ENCODE assay signal across 13 cellular contexts in genomic region chr10:88949912-88950664, GRCh38. TPM values are rescaled to one million over a fixed set of nuclear protein-coding genes. Genes with fewer than 3 reads are reported as not detected.
DNase-seq lines count a peak whose midpoint lies in the region; TF ChIP-seq lines count a peak whose summit lies in the region.
"Had no signal": no experiment of that assay in that cellular context is flagged by ENCODE, and none has a peak within 500 bp of the region (broad histone marks: within the 10 kb centered on the region; RNA-seq: fewer than 3 reads in every experiment).

No MANE protein-coding gene starts in this region.

- DNase-seq in A673 (ENCODE audit: low spot score): peak; percentile 24
- DNase-seq in NB4 (ENCODE audit: low read depth): peak; percentile 36
- no peak for DNase-seq in ovary
- DNase-seq in activated CD4-positive, alpha-beta memory T cell treated with anti-CD3 and anti-CD28 coated beads, Interleukin-2, amount 10 ng/mL, durations not matched to agents 7 days and 5 days: no peak
- no peak for DNase-seq in OCI-LY7 (ENCODE audit: low spot score)
- no peak for DNase-seq in NCI-H446 treated with DMSO at 0.1 percent for 48 hours (lab: John Stamatoyannopoulos, UW)
- DNase-seq in Caco-2: no peak
- DNase-seq: effector memory CD8-positive, alpha-beta T cell; substantia nigra; T-helper 9 cell had no signal

- CTCF ChIA-PET in A673 (lab: Charles Lee) (no interaction called here), OCI-LY7 (lab: Charles Lee; ENCODE audit: unreplicated experiment) (no interaction called here), Caco-2 (lab: Charles Lee) (no interaction called here)
- CTCF ChIA-PET in activated CD4-positive, alpha-beta memory T cell treated with anti-CD3 and anti-CD28 coated beads, Interleukin-2, amount 10 ng/mL, durations not matched to agents 7 days and 5 days (lab: Charles Lee): interaction anchor here (0.8 to 1.1 kb wide), 2 partner anchors 15 to 267 kb away, joined by 3 to 4 read pairs; no protein-coding TSS in a partner anchor

- H3K27me3 Mint-ChIP-seq in activated CD4-positive, alpha-beta memory T cell treated with anti-CD3 and anti-CD28 coated beads, Interleukin-2, amount 10 ng/mL, durations not matched to agents 7 days and 5 days: no peaks in the 10 kb centered on the region
- H3K27me3 Mint-ChIP-seq in Caco-2 (ENCODE audit: insufficient read depth, unreplicated experiment): peaks cover 12% of the 10 kb centered on the region
- H3K27me3 Mint-ChIP-seq: B cell; effector memory CD8-positive, alpha-beta T cell had no signal

- no peak overlapping the region for H3K27ac Mint-ChIP-seq in activated CD4-positive, alpha-beta memory T cell treated with anti-CD3 and anti-CD28 coated beads, Interleukin-2, amount 10 ng/mL, durations not matched to agents 7 days and 5 days
- H3K27ac Mint-ChIP-seq in Caco-2 (ENCODE audit: unreplicated experiment): no peak overlapping the region
- H3K27ac Mint-ChIP-seq: activated naive CD4-positive, alpha-beta T cell treated with anti-CD3 and anti-CD28 coated beads, Interleukin-2, amount 50 U/mL, for 72 hours; B cell had no signal

- H3K27ac ChIP-seq in A673 (ENCODE audit: low read depth, low read length, poor library complexity, severe bottlenecking): peak overlapping the region; percentile 99
- peak overlapping the region; percentile 15 to 71 for H3K27ac ChIP-seq in esophagus (ENCODE audit: low read depth in 2 of 2, low read length in 1 of 2)
- H3K27ac ChIP-seq in ovary: peak overlapping the region; percentile 1 to 70
- H3K27ac ChIP-seq in OCI-LY7 (ENCODE audit: low read depth, low read length, poor library complexity, severe bottlenecking): no peak overlapping the region

- no peaks in the 10 kb centered on the region for H4K20me1 ChIP-seq in OCI-LY7 (ENCODE audit: insufficient read depth, low read length)

- intact Hi-C loops in A673 (cut with micrococcal nuclease; ENCODE audit: unreplicated experiment): no loop called here
- intact Hi-C loops in ovary (cut with DNase I): no loop called here
- intact Hi-C loops in OCI-LY7 (cut with micrococcal nuclease; ENCODE audit: unreplicated experiment): loop anchor here (10.0 kb wide), 1 partner anchor 625 kb away; no protein-coding TSS in a partner anchor
- intact Hi-C loops in Caco-2 (cut with micrococcal nuclease; ENCODE audit: unreplicated experiment): no loop called here

- H3K4me1 Mint-ChIP-seq in activated CD4-positive, alpha-beta memory T cell treated with anti-CD3 and anti-CD28 coated beads, Interleukin-2, amount 10 ng/mL, durations not matched to agents 7 days and 5 days: peaks cover 8% of the 10 kb centered on the region
- no peaks in the 10 kb centered on the region for H3K4me1 Mint-ChIP-seq in Caco-2 (ENCODE audit: low read depth, unreplicated experiment)

- H3K4me3 ChIP-seq in A673 (ENCODE audit: low read depth, low read length, poor library complexity, severe bottlenecking): no peak overlapping the region
- no peak overlapping the region for H3K4me3 ChIP-seq in NB4 (ENCODE audit: low read depth, low read length)
- peak overlapping the region in 1 of 2 donors; percentile 34 for H3K4me3 ChIP-seq in esophagus (ENCODE audit: low read depth in 1 of 2, low read length in 2 of 2)
- peak overlapping the region; percentile 50 for H3K4me3 ChIP-seq in ovary
- H3K4me3 ChIP-seq in OCI-LY7 (ENCODE audit: low read depth, low read length, poor library complexity, severe bottlenecking): no peak overlapping the region
- H3K4me3 ChIP-seq in Caco-2 (ENCODE audit: low read depth, low read length): no peak overlapping the region

- BruUV-seq in A673 (replicated peaks; lab: Mats Ljungman, UMichigan): no TSS peak
- BruUV-seq in OCI-LY7 (replicated peaks; lab: Mats Ljungman, UMichigan): no TSS peak
- no TSS peak for BruUV-seq in Caco-2 (replicated peaks; lab: Mats Ljungman, UMichigan)

- no peak for TF ChIP-seq POLR2A in NB4 (IDR thresholded peaks at IDR 0.05; ENCODE audit: extremely low read depth, insufficient read length)
- TF ChIP-seq POLR2A in ovary (IDR thresholded peaks at IDR 0.05): no peak

- POLR2A ChIA-PET in A673 (lab: Charles Lee; ENCODE audit: low non-redundant PET) (no interaction called here), OCI-LY7 (lab: Charles Lee) (interaction anchor here (0.5 to 0.8 kb wide), 2 partner anchors 46 to 182 kb away, joined by 3 to 5 read pairs; no protein-coding TSS in a partner anchor), Caco-2 (lab: Charles Lee) (no interaction called here)
- POLR2A ChIA-PET in activated CD4-positive, alpha-beta memory T cell treated with anti-CD3 and anti-CD28 coated beads, Interleukin-2, amount 10 ng/mL, durations not matched to agents 7 days and 5 days (lab: Charles Lee): no interaction called here

- no peak overlapping the region for H2AFZ ChIP-seq in OCI-LY7 (ENCODE audit: low read length)

- TF ChIP-seq EP300 in ovary (IDR thresholded peaks at IDR 0.05): no peak

- no peaks in the 10 kb centered on the region for H3K79me2 ChIP-seq in OCI-LY7 (ENCODE audit: insufficient read depth, low read depth, low read length)

- WGBS in esophagus, 2 donors: 61 to 62% methylated on average over 3 of the region's 3 CpGs
- 8 to 19% (median 8%) methylated on average over 3 of the region's 3 CpGs for WGBS in ovary, 3 donors

- H3K4me2 ChIP-seq in OCI-LY7 (ENCODE audit: low read length): no peak overlapping the region

- H3K4me3 Mint-ChIP-seq in activated CD4-positive, alpha-beta memory T cell treated with anti-CD3 and anti-CD28 coated beads, Interleukin-2, amount 10 ng/mL, durations not matched to agents 7 days and 5 days: no peak overlapping the region
- H3K4me3 Mint-ChIP-seq in Caco-2 (ENCODE audit: unreplicated experiment): no peak overlapping the region
- H3K4me3 Mint-ChIP-seq: B cell; effector memory CD8-positive, alpha-beta T cell had no signal

- H3K36me3 Mint-ChIP-seq in activated CD4-positive, alpha-beta memory T cell treated with anti-CD3 and anti-CD28 coated beads, Interleukin-2, amount 10 ng/mL, durations not matched to agents 7 days and 5 days (ENCODE audit: low read depth): peaks cover 4% of the 10 kb centered on the region
- H3K36me3 Mint-ChIP-seq in Caco-2 (ENCODE audit: insufficient read depth, unreplicated experiment): no peaks in the 10 kb centered on the region

- H3K36me3 ChIP-seq in A673 (ENCODE audit: insufficient read depth, low read length, poor library complexity, severe bottlenecking) (no peaks in the 10 kb centered on the region), esophagus (ENCODE audit: control insufficient read depth in 2 of 2, insufficient read depth in 2 of 2, low read length in 1 of 2) (no peaks in the 10 kb centered on the region), ovary (no peaks in the 10 kb centered on the region), OCI-LY7 (ENCODE audit: insufficient read depth, low read length) (no peaks in the 10 kb centered on the region), Caco-2 (ENCODE audit: control insufficient read depth, insufficient read depth, low read length) (no peaks in the 10 kb centered on the region)

- no peaks in the 10 kb centered on the region for H3K9me3 ChIP-seq in A673 (ENCODE audit: low read depth, low read length, poor library complexity, severe bottlenecking)
- H3K9me3 ChIP-seq in esophagus (ENCODE audit: control insufficient read depth in 2 of 2, insufficient read depth in 1 of 2, low read depth in 1 of 2, low read length in 1 of 2): no peaks in the 10 kb centered on the region
- H3K9me3 ChIP-seq in ovary: no peaks in the 10 kb centered on the region
- H3K9me3 ChIP-seq in OCI-LY7 (ENCODE audit: low read length): no peaks in the 10 kb centered on the region
- H3K9me3 ChIP-seq in Caco-2: no peaks in the 10 kb centered on the region

- TF ChIP-seq CTCF in A673 (conservative IDR thresholded peaks at IDR 0.05; ENCODE audit: low read depth, low read length) (no peak), NB4 (IDR thresholded peaks at IDR 0.05; ENCODE audit: low read depth, low read length) (no peak), ovary (IDR thresholded peaks at IDR 0.05) (no peak), OCI-LY7 (conservative IDR thresholded peaks at IDR 0.05; ENCODE audit: low read length) (no peak), Caco-2 (IDR thresholded peaks at IDR 0.05; ENCODE audit: insufficient read depth in 1 of 2, low read depth in 1 of 2, low read length in 1 of 2, severe bottlenecking in 1 of 2, unreplicated experiment in 1 of 2) (no peak)

- no peaks in the 10 kb centered on the region for H3K9me3 Mint-ChIP-seq in activated CD4-positive, alpha-beta memory T cell treated with anti-CD3 and anti-CD28 coated beads, Interleukin-2, amount 10 ng/mL, durations not matched to agents 7 days and 5 days
- H3K9me3 Mint-ChIP-seq in Caco-2 (ENCODE audit: unreplicated experiment): no peaks in the 10 kb centered on the region
- H3K9me3 Mint-ChIP-seq: activated naive CD4-positive, alpha-beta T cell treated with anti-CD3 and anti-CD28 coated beads, Interleukin-2, amount 50 U/mL, for 72 hours; effector memory CD8-positive, alpha-beta T cell had no signal

- no peaks in the 10 kb centered on the region for H3K27me3 ChIP-seq in A673 (replicated peaks; ENCODE audit: insufficient read depth, low read depth, low read length, poor library complexity)
- H3K27me3 ChIP-seq in esophagus (ENCODE audit: control insufficient read depth in 1 of 2, insufficient read depth in 2 of 2, low read length in 2 of 2): no peaks in the 10 kb centered on the region
- H3K27me3 ChIP-seq in ovary: no peaks in the 10 kb centered on the region
- peaks cover 1% of the 10 kb centered on the region for H3K27me3 ChIP-seq in Caco-2 (replicated peaks; ENCODE audit: control insufficient read depth, insufficient read depth, low read length)

- no peaks in the 10 kb centered on the region for H3K9me2 ChIP-seq in OCI-LY7 (ENCODE audit: insufficient read depth, low read length)

- H3K4me1 ChIP-seq in A673 (ENCODE audit: insufficient read depth, low read length, poor library complexity, severe bottlenecking) (peaks cover 57% of the 10 kb centered on the region), esophagus (ENCODE audit: control insufficient read depth in 2 of 2, insufficient read depth in 2 of 2, low read length in 1 of 2) (peaks cover 0 to 2% of the 10 kb centered on the region in 2 donors), ovary (ENCODE audit: insufficient read depth) (peaks cover 12% of the 10 kb centered on the region), OCI-LY7 (ENCODE audit: insufficient read depth, low read length, poor library complexity, severe bottlenecking) (peaks cover 4% of the 10 kb centered on the region), Caco-2 (no peaks in the 10 kb centered on the region)

RNA-seq across cellular contexts. Expression of gene ACTA2, which starts 2.5 kb away (rescaled TPM):
- total RNA-seq in A673 (2021): 52.2 and 78.4 TPM in 2 replicates
- polyA plus RNA-seq in esophagus: 100 to 1,000 TPM; 164 to 713 TPM
- 1,000 to 10,000 TPM in 2 of 7 donors, 100 to 1,000 TPM in 5; 154 to 1,797 (median 461) TPM for total RNA-seq in ovary
- 1,000 to 10,000 TPM in 1 of 2 donors, 100 to 1,000 TPM in 1; 777 to 5,219 TPM for polyA plus RNA-seq in ovary
- total RNA-seq in activated CD4-positive, alpha-beta memory T cell treated with anti-CD3 and anti-CD28 coated beads, Interleukin-2, amount 10 ng/mL, durations not matched to agents 7 days and 5 days: 10 to 100 TPM; 14.7 to 15.5 TPM
- total RNA-seq in OCI-LY7 (2014; rRNA removed; shearing (Covaris generic)): 1.4 and 5.0 TPM in 2 replicates
- 3.3 and 4.2 TPM in 2 replicates for total RNA-seq in OCI-LY7 (2022)
- 0.23 TPM in 1 of 2 replicates, not detected in the other for total RNA-seq in Caco-2 (2022)

RNA-seq across cellular contexts. Expression of gene FAS, which starts 40.5 kb away (rescaled TPM):
- 30.4 and 40.3 TPM in 2 replicates for total RNA-seq in A673 (2021)
- 10 to 100 TPM in 1 of 2 donors, 1 to 10 TPM in 1; 8.8 to 10.2 TPM for polyA plus RNA-seq in esophagus
- total RNA-seq in ovary: 10 to 100 TPM; 41.4 to 75.9 (median 46.5) TPM
- 10 to 100 TPM; 33.1 to 35.0 TPM for polyA plus RNA-seq in ovary
- total RNA-seq in activated CD4-positive, alpha-beta memory T cell treated with anti-CD3 and anti-CD28 coated beads, Interleukin-2, amount 10 ng/mL, durations not matched to agents 7 days and 5 days: 10 to 100 TPM; 91.1 to 96.4 TPM
- 7.7 and 10.1 TPM in 2 replicates for total RNA-seq in OCI-LY7 (2014; rRNA removed; shearing (Covaris generic))
- total RNA-seq in OCI-LY7 (2022): 19.2 and 21.0 TPM in 2 replicates
- not detected in 2 replicates for total RNA-seq in Caco-2 (2022)

Comparison
In these comparisons a context has a peak if more than half of its experiments do, and no peak if none do; other contexts are left out.
1. DNase-seq: peak in A673 (single experiment) and NB4 (single experiment); none in ovary (0 of 5), activated CD4-positive, alpha-beta memory T cell treated with anti-CD3 and anti-CD28 coated beads, Interleukin-2, amount 10 ng/mL, durations not matched to agents 7 days and 5 days (single experiment), OCI-LY7 (single experiment), NCI-H446 treated with DMSO at 0.1 percent for 48 hours (single experiment) and Caco-2 (0 of 2).